In genomic region chr19:41426952-41427646, GRCh38 we compare ENCODE assay signal across 8 cellular contexts. TPM values are rescaled to one million over a fixed set of nuclear protein-coding genes. Genes with fewer than 3 reads are reported as not detected.
DNase-seq lines count a peak whose midpoint lies in the region; ATAC-seq, FAIRE-seq and TF ChIP-seq lines count a peak whose summit lies in the region.

Gene B3GNT8, minus strand, starts transcription at chr19:41427374. Its CDS starts 596 bp downstream, at chr19:41426778.

- 0 out of 2 replicates have a peak, but pooled peaks cover 12% of the 10 kb centered on the region for H3F3A ChIP-seq in GM23338 (replicated peaks; ENCODE audit: low read depth)

- H3K4me2 ChIP-seq in A549 (no peak within 1 kb of the TSS), GM23338 (peak within 1 kb of the TSS; percentile 95)

- FAIRE-seq in A549 (lab: Jason Lieb, UNC): no peak

- H3K79me2 ChIP-seq in GM23338 (replicated peaks; ENCODE audit: insufficient read depth): no peaks in the 10 kb centered on the region

- no peaks in the 10 kb centered on the region for H3K9me3 ChIP-seq in A549
- H3K9me3 ChIP-seq in left ventricle myocardium inferior (replicated peaks): no peaks in the 10 kb centered on the region
- no peaks in the 10 kb centered on the region for H3K9me3 ChIP-seq in psoas muscle

- no peak for TF ChIP-seq RAD21 in A549 (conservative IDR thresholded peaks at IDR 0.05 in 1 of 2, IDR thresholded peaks at IDR 0.05 in 1 of 2)

- H4K20me1 ChIP-seq in GM23338 (replicated peaks; ENCODE audit: insufficient read depth): no peaks in the 10 kb centered on the region; the same call in 1 of the 2 replicates

- H3K4me3 ChIP-seq in A549 (no peak within 1 kb of the TSS), GM23338 (peak within 1 kb of the TSS; percentile 68), left ventricle myocardium inferior (peak within 1 kb of the TSS; percentile 74), psoas muscle (peak within 1 kb of the TSS; percentile 64)

- ATAC-seq in A549 (peak; percentile 7 to 10; a peak in 3 of 6 replicates), GM23338 (peak; percentile 89), psoas muscle (peak; percentile 19 to 59 (median 42)), HG03460 (IDR thresholded peaks at IDR 0.05; ENCODE audit: unreplicated experiment) (no peak), GM19452 (IDR thresholded peaks at IDR 0.05; ENCODE audit: unreplicated experiment) (no peak)
- ATAC-seq in activated naive CD8-positive, alpha-beta T cell treated with anti-CD3 and anti-CD28 coated beads, Interleukin-2, amount 50 U/mL, for 24 hours: peak; percentile 56

- H3K9me3 Mint-ChIP-seq in GM23338: no peaks in the 10 kb centered on the region
- no peaks in the 10 kb centered on the region for H3K9me3 Mint-ChIP-seq in activated naive CD8-positive, alpha-beta T cell treated with anti-CD3 and anti-CD28 coated beads, Interleukin-2, amount 50 U/mL, for 24 hours

- H3K27ac Mint-ChIP-seq in GM23338: peak within 1 kb of the TSS; percentile 87
- H3K27ac Mint-ChIP-seq in activated naive CD8-positive, alpha-beta T cell treated with anti-CD3 and anti-CD28 coated beads, Interleukin-2, amount 50 U/mL, for 24 hours: peak within 1 kb of the TSS; percentile 82

- H3K27ac ChIP-seq in A549 (no peak within 1 kb of the TSS), GM23338 (ENCODE audit: low read depth) (no peak within 1 kb of the TSS), RWPE1 (peak within 1 kb of the TSS; percentile 96), left ventricle myocardium inferior (replicated peaks) (peak within 1 kb of the TSS; percentile 93), psoas muscle (peak within 1 kb of the TSS; percentile 72)

- H3K4me3 Mint-ChIP-seq in GM23338: peak within 1 kb of the TSS; percentile 76
- H3K4me3 Mint-ChIP-seq in activated naive CD8-positive, alpha-beta T cell treated with anti-CD3 and anti-CD28 coated beads, Interleukin-2, amount 50 U/mL, for 24 hours: peak within 1 kb of the TSS; percentile 69

- DNase-seq in A549 (ENCODE audit: low read depth in 1 of 2, low spot score in 1 of 2) (no peak), GM23338 (ENCODE audit: low spot score) (peak; percentile 92), RWPE1 (ENCODE audit: low spot score) (peak; percentile 88), left ventricle myocardium inferior (peak; percentile 90), psoas muscle (peak; percentile 86 to 87)
- peak; percentile 56 for DNase-seq in activated naive CD8-positive, alpha-beta T cell treated with anti-CD3 and anti-CD28 coated beads, Interleukin-2, amount 50 U/mL, for 24 hours

- no peak for TF ChIP-seq EP300 in A549 (IDR thresholded peaks at IDR 0.05)

- intact Hi-C loops in left ventricle myocardium inferior (cut with micrococcal nuclease) (no loop called here), psoas muscle (cut with DNase I) (loop anchor here in 1 of 2 donors (5.0 kb wide), 2 partner anchors 45 to 105 kb away; no protein-coding TSS in a partner anchor)

- H2AFZ ChIP-seq in GM23338: peak within 1 kb of the TSS; percentile 85

- peaks cover 15% of the 10 kb centered on the region for H3K36me3 Mint-ChIP-seq in GM23338 (ENCODE audit: low read depth)
- peaks cover 8% of the 10 kb centered on the region for H3K36me3 Mint-ChIP-seq in activated naive CD8-positive, alpha-beta T cell treated with anti-CD3 and anti-CD28 coated beads, Interleukin-2, amount 50 U/mL, for 24 hours (ENCODE audit: low read depth)

- H3K27me3 ChIP-seq in GM23338 (ENCODE audit: insufficient read depth) (no peaks in the 10 kb centered on the region), left ventricle myocardium inferior (ENCODE audit: low read depth) (no peaks in the 10 kb centered on the region), psoas muscle (ENCODE audit: insufficient read depth in 3 of 3, low read length in 2 of 3) (no peaks in the 10 kb centered on the region)

- TF ChIP-seq POLR2A in A549 (IDR thresholded peaks at IDR 0.05; ENCODE audit: low read length): no peak

- POLR2A ChIA-PET in A549 (lab: Yijun Ruan, JAX) (interaction anchor here (1.9 kb wide), 1 partner anchor 12 kb away, joined by 8 read pairs; the partner anchor contains the start of gene DMAC2), RWPE1 (lab: Yijun Ruan, JAX; ENCODE audit: low non-redundant PET) (interaction anchor here (0.8 to 1.7 kb wide), 2 partner anchors 8 to 12 kb away, joined by 5 to 10 read pairs; partner anchors contain the start of gene DMAC2)

- TF ChIP-seq CTCF in A549 (IDR thresholded peaks at IDR 0.05): no peak
- no peak for TF ChIP-seq CTCF in GM23338 (conservative IDR thresholded peaks at IDR 0.05; ENCODE audit: low read depth in 2 of 2)
- no peak for TF ChIP-seq CTCF in RWPE1 (conservative IDR thresholded peaks at IDR 0.05; ENCODE audit: low read depth)
- TF ChIP-seq CTCF in left ventricle myocardium inferior (IDR thresholded peaks at IDR 0.05; ENCODE audit: borderline replicate concordance): no peak
- TF ChIP-seq CTCF in psoas muscle (IDR thresholded peaks at IDR 0.05): no peak

- H3K4me1 ChIP-seq in A549: no peaks in the 10 kb centered on the region
- H3K4me1 ChIP-seq in GM23338 (ENCODE audit: insufficient read depth): peaks cover 12% of the 10 kb centered on the region
- peaks cover 85% of the 10 kb centered on the region for H3K4me1 ChIP-seq in left ventricle myocardium inferior
- H3K4me1 ChIP-seq in psoas muscle: peaks cover 16% of the 10 kb centered on the region

- H3K9me2 ChIP-seq in GM23338 (ENCODE audit: insufficient read depth): no peaks in the 10 kb centered on the region

- peaks cover 18% of the 10 kb centered on the region for H3K4me1 Mint-ChIP-seq in GM23338
- H3K4me1 Mint-ChIP-seq in activated naive CD8-positive, alpha-beta T cell treated with anti-CD3 and anti-CD28 coated beads, Interleukin-2, amount 50 U/mL, for 24 hours: peaks cover 17% of the 10 kb centered on the region

- 83% methylated on average over 13 of the region's 19 CpGs for WGBS in A549 (ENCODE audit: missing lambda C conversion rate)
- 26 to 37% (median 34%) methylated on average over 18 to 19 of the region's 19 CpGs for WGBS in psoas muscle, 3 donors

- H3K27me3 Mint-ChIP-seq in GM23338 (ENCODE audit: insufficient read depth, low read depth, poor library complexity): peaks cover 16% of the 10 kb centered on the region
- H3K27me3 Mint-ChIP-seq in activated naive CD8-positive, alpha-beta T cell treated with anti-CD3 and anti-CD28 coated beads, Interleukin-2, amount 50 U/mL, for 24 hours: no peaks in the 10 kb centered on the region

- no peaks in the 10 kb centered on the region for H3K36me3 ChIP-seq in GM23338 (ENCODE audit: insufficient read depth)
- H3K36me3 ChIP-seq in left ventricle myocardium inferior: peaks cover 47% of the 10 kb centered on the region
- peaks cover 6 to 68% of the 10 kb centered on the region in 2 donors for H3K36me3 ChIP-seq in psoas muscle (ENCODE audit: insufficient read depth in 1 of 2, low read depth in 1 of 2)

- CTCF ChIA-PET in A549 (lab: Yijun Ruan, JAX) (interaction anchor here (0.6 to 8.1 kb wide), 10 partner anchors 8 to 146 kb away, joined by 3 to 52 read pairs (median 4); partner anchors contain the start of genes DMAC2 and ERICH4), RWPE1 (lab: Yijun Ruan, JAX) (interaction anchor here (0.9 kb wide), 1 partner anchor 136 kb away, joined by 3 read pairs; no protein-coding TSS in a partner anchor)

TF ChIP-seq in A549, 52 proteins besides CTCF, POLR2A, EP300 and RAD21 (continues in another document):
- no peak for TF ChIP-seq ATOH8 (CRISPR knock-in tag; IDR thresholded peaks at IDR 0.05; ENCODE audit: low read depth)
- TF ChIP-seq EHF (CRISPR knock-in tag; IDR thresholded peaks at IDR 0.05): no peak
- no peak for TF ChIP-seq SMC3 (IDR thresholded peaks at IDR 0.05)
- TF ChIP-seq TP53 (CRISPR knock-in tag; IDR thresholded peaks at IDR 0.05): no peak
- TF ChIP-seq SREBF2 (IDR thresholded peaks at IDR 0.05): no peak
- TF ChIP-seq PHF8 (IDR thresholded peaks at IDR 0.05; ENCODE audit: borderline replicate concordance, low read depth): no peak
- TF ChIP-seq MAFK (IDR thresholded peaks at IDR 0.05; ENCODE audit: partially characterized antibody): no peak

TF ChIP-seq in GM23338, 12 proteins besides CTCF, POLR2A, EP300 and RAD21:
- TF ChIP-seq ZNF114 (CRISPR knock-in tag; IDR thresholded peaks at IDR 0.05) (no peak), POLR2AphosphoS5 (IDR thresholded peaks at IDR 0.05; ENCODE audit: low read depth) (peak; percentile 20; the same call in 1 of the 2 replicates)

RNA-seq across cellular contexts. Expression of gene B3GNT8, which starts in this region (rescaled TPM):
- polyA plus RNA-seq in A549 (2011; rRNA removed) (not detected in 2 replicates), A549 (2017; fragmentation: RNase III; extraction: RNeasy Plus Mini Kit Qiagen cat#74134 plus additional on column Dnase treatment) (0.11 to 0.20 TPM in 2 of 3 replicates, not detected in the other), GM23338 (2016; fragmentation: Nextera tagmentation; extraction: Ambion mirVana) (0.71 TPM in 2 replicates), psoas muscle (under 1 TPM; 0.59 to 0.96 (median 0.73) TPM)
- polyA plus RNA-seq in A549 (2012; cell fraction: cytosol; rRNA removed): 0.04 TPM in 1 of 2 replicates, not detected in the other
- 0.11 and 0.29 TPM in 2 replicates for polyA plus RNA-seq in A549 (2012; cell fraction: nucleus; rRNA removed)
- not detected in 2 replicates for polyA minus RNA-seq in A549 (2011; rRNA and poly(A)+ RNA removed)
- 0.70 and 1.8 TPM in 2 replicates for total RNA-seq in GM23338 (2014; rRNA removed; shearing (Covaris generic))
- total RNA-seq in left ventricle myocardium inferior (10.3 TPM), psoas muscle (1 to 10 TPM in 2 of 4 donors, under 1 TPM in 2; 0.55 to 1.9 (median 1.3) TPM)

Comparison
In these comparisons a context has a peak if more than half of its experiments do, and no peak if none do; other contexts are left out.
1. Peak in ATAC-seq in A549; RNA of the gene not detected or under 1 TPM.
2. ATAC-seq: peak in GM23338 (single experiment), activated naive CD8-positive, alpha-beta T cell treated with anti-CD3 and anti-CD28 coated beads, Interleukin-2, amount 50 U/mL, for 24 hours (single experiment) and psoas muscle (4 of 4); none in HG03460 (single experiment) and GM19452 (single experiment).
3. DNase-seq: peak in GM23338 (single experiment), RWPE1 (single experiment), activated naive CD8-positive, alpha-beta T cell treated with anti-CD3 and anti-CD28 coated beads, Interleukin-2, amount 50 U/mL, for 24 hours (single experiment), left ventricle myocardium inferior (single experiment) and psoas muscle (2 of 2); none in A549 (0 of 2).
4. H3K27ac ChIP-seq: peak in RWPE1 (single experiment), left ventricle myocardium inferior (single experiment) and psoas muscle (single experiment); none in A549 (0 of 2) and GM23338 (single experiment).